In the genomic region with DNA sequence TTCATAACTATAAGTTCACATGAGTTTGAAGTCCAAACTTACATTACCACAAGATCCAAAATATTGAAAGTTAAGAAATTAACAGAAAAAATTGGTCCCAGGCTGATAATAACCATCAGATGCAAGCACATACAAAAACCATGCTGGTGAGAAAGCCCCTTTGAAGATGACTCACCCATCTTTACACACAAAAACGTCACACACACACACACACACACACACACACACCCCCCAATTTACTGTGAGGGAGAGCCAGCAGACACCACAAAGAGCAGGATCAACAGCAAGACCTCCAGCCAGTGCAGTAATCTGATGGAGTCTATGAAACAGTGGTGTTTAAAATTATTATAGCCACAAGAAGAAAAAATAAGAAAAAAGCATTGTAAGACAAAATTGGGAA, we compare ENCODE assay signal across 22 cellular contexts. TPM values are rescaled to one million over a fixed set of nuclear protein-coding genes. Genes with fewer than 3 reads are reported as not detected.
DNase-seq lines count a peak whose midpoint lies in the region; TF ChIP-seq lines count a peak whose summit lies in the region.
"Had no signal": no experiment of that assay in that cellular context is flagged by ENCODE, and none has a peak within 500 bp of the region (broad histone marks: within the 10 kb centered on the region; RNA-seq: fewer than 3 reads in every experiment).

No MANE protein-coding gene starts in this region.

- H3K4me1 Mint-ChIP-seq in HFFc6 (ENCODE audit: low read depth), result peaks cover 21% of the 10 kb centered on the region
- H3K4me1 Mint-ChIP-seq: neural progenitor cell had no signal

- H3K36me3 ChIP-seq in suprapubic skin, result no peaks in the 10 kb centered on the region
- H3K36me3 ChIP-seq: MG63, neural progenitor cell had no signal

- no peak overlapping the region for H3K27ac ChIP-seq in suprapubic skin
- H3K27ac ChIP-seq: dorsolateral prefrontal cortex, esophagus muscularis mucosa, neural progenitor cell had no signal

- TF ChIP-seq CTCF in AG04449 (IDR thresholded peaks at IDR 0.05; ENCODE audit: insufficient read depth, low read length, missing control alignments) (no peak), HFFc6 (IDR thresholded peaks at IDR 0.05) (no peak), astrocyte of the spinal cord (IDR thresholded peaks at IDR 0.05; ENCODE audit: low read depth, low read length) (no peak), foreskin fibroblast (IDR thresholded peaks at IDR 0.05; ENCODE audit: low read depth, low read length) (no peak), suprapubic skin (IDR thresholded peaks at IDR 0.05) (no peak), GM13977 (IDR thresholded peaks at IDR 0.05; ENCODE audit: extremely low read depth, insufficient read depth, missing control alignments) (no peak)

- in situ Hi-C loops in astrocyte of the spinal cord (cut with HindIII; ENCODE audit: low sequenced_read_pairs) (no loop called here), GM13977 (cut with MboI; ENCODE audit: low pct_unique_long_range_greater_than_20kb, low sequenced_read_pairs, unreplicated experiment) (no loop called here)

- TF ChIP-seq POLR2A in suprapubic skin (IDR thresholded peaks at IDR 0.05), result no peak

- peaks cover 25% of the 10 kb centered on the region for H3K36me3 Mint-ChIP-seq in HFFc6 (ENCODE audit: low read depth)
- H3K36me3 Mint-ChIP-seq: activated naive CD4-positive, alpha-beta T cell treated with anti-CD3 and anti-CD28 coated beads, Interleukin-2, amount 50 U/mL, for 24 hours; neural progenitor cell had no signal

- 5% methylated on average over 1 of the region's 1 CpG for WGBS in suprapubic skin

- peaks cover 24% of the 10 kb centered on the region for H3K9me3 Mint-ChIP-seq in HFFc6

- H3K4me3 ChIP-seq in AG04449 (ENCODE audit: low read depth, low read length) (no peak overlapping the region), astrocyte of the spinal cord (ENCODE audit: low read depth, low read length) (no peak overlapping the region), foreskin fibroblast (ENCODE audit: low read depth in 1 of 2, low read length in 2 of 2) (no peak overlapping the region), suprapubic skin (no peak overlapping the region)
- H3K4me3 ChIP-seq: dorsolateral prefrontal cortex, esophagus muscularis mucosa, MG63, neural progenitor cell had no signal

- H3K27me3 Mint-ChIP-seq in HFFc6 (ENCODE audit: insufficient read depth), result peaks cover under 1% of the 10 kb centered on the region
- H3K27me3 Mint-ChIP-seq: activated naive CD4-positive, alpha-beta T cell treated with anti-CD3 and anti-CD28 coated beads, Interleukin-2, amount 50 U/mL, for 24 hours; CD4-positive, alpha-beta T cell had no signal

- no peaks in the 10 kb centered on the region for H3K27me3 ChIP-seq in suprapubic skin
- H3K27me3 ChIP-seq: dorsolateral prefrontal cortex, MG63, neural progenitor cell had no signal

- no peak for TF ChIP-seq EP300 in suprapubic skin (IDR thresholded peaks at IDR 0.05)

- peaks cover 7% of the 10 kb centered on the region for H3K9me3 ChIP-seq in suprapubic skin

- H3K27ac Mint-ChIP-seq in HFFc6, result no peak overlapping the region
- H3K27ac Mint-ChIP-seq: activated naive CD4-positive, alpha-beta T cell treated with anti-CD3 and anti-CD28 coated beads, Interleukin-2, amount 50 U/mL, for 24 hours; CD4-positive, alpha-beta T cell; neural progenitor cell had no signal

- no peaks in the 10 kb centered on the region for H3K4me1 ChIP-seq in suprapubic skin
- H3K4me1 ChIP-seq: neural progenitor cell had no signal

- intact Hi-C loops in head of caudate nucleus (cut with DNase I) (no loop called here), posterior cingulate gyrus (cut with DNase I) (no loop called here)

- H3K4me3 Mint-ChIP-seq in HFFc6, result no peak overlapping the region
- H3K4me3 Mint-ChIP-seq: activated naive CD4-positive, alpha-beta T cell treated with anti-CD3 and anti-CD28 coated beads, Interleukin-2, amount 50 U/mL, for 24 hours; CD4-positive, alpha-beta T cell; neural progenitor cell had no signal

- DNase-seq in AG04449 (ENCODE audit: low read depth, low spot score) (peak; percentile 21), HFFc6 (peak; percentile 30), astrocyte of the spinal cord (ENCODE audit: low read depth, low spot score) (peak; percentile 26), foreskin fibroblast (peak; percentile 36 to 59), head of caudate nucleus (no peak), suprapubic skin (ENCODE audit: low spot score in 2 of 2) (no peak), posterior cingulate gyrus (no peak), GM13977 (ENCODE audit: low spot score) (no peak)
- DNase-seq: activated CD4-positive, alpha-beta T cell treated with anti-CD3 and anti-CD28 coated beads for 1 hour; CD4-positive, alpha-beta T cell; DMS79; dorsolateral prefrontal cortex; MG63; NCI-H1930; NCI-H524; stimulated activated CD4-positive, alpha-beta T cell treated with anti-CD3 and anti-CD28 coated beads, Interleukin-15, amount 100 ng/mL, for 24 hours; stimulated activated naive CD4-positive, alpha-beta T cell treated with Interleukin-2 at 50 U/mL for 16 hours had no signal

- CTCF ChIA-PET in AG04449 (lab: Yijun Ruan, JAX), result interaction anchor here (0.6 kb wide), 1 partner anchor 17 kb away, joined by 3 read pairs; no protein-coding TSS in a partner anchor

- POLR2A ChIA-PET in AG04449 (lab: Yijun Ruan, JAX), result no interaction called here

RNA-seq across cellular contexts. Expression of a gene that starts 50.1 kb away (rescaled TPM):
- total RNA-seq in HFFc6 (2021; fragmentation: NEBNext Ultra II Directional; extraction: Animal tissue kit (Norgen Biotek cat#: 25700)), result under 1 TPM in 5 of 6 experiments, not detected in 1; 0.10 to 0.35 (median 0.14) TPM
- total RNA-seq in suprapubic skin, result 1 to 10 TPM in 1 of 4 donors, not detected in 3; 1.2 TPM
- total RNA-seq: CD4-positive, alpha-beta T cell; esophagus muscularis mucosa; mononuclear cell; T-helper 2 cell treated with Interferon-gamma antibody and Interleukin-4, amounts not matched to agents 100 ng/mL and 5 ng/mL, for 36 hours had no signal

Comparison
In these comparisons a context has a peak if more than half of its experiments do, and no peak if none do; other contexts are left out.
1. DNase-seq: peak in AG04449 (single experiment), HFFc6 (single experiment), astrocyte of the spinal cord (single experiment) and foreskin fibroblast (2 of 2); none in head of caudate nucleus (0 of 42), suprapubic skin (0 of 2), posterior cingulate gyrus (0 of 10) and GM13977 (single experiment).